25 cellular contexts compared by ENCODE assay signal in genomic region chr3:164267031-164267430, GRCh38.
"Had no signal": no experiment of that assay in that cellular context is flagged by ENCODE, and none has a peak within 500 bp of the region (broad histone marks: within the 10 kb centered on the region; RNA-seq: fewer than 3 reads in every experiment).

No MANE protein-coding gene starts in this region.

- H3K9me3 ChIP-seq: lower lobe of right lung, pancreas, prostate gland, thoracic aorta, tibial artery, upper lobe of right lung had no signal

- DNase-seq: islet precursor cell; left cardiac atrium; left lung; lower lobe of right lung; mammary epithelial cell; mesenchymal stem cell; naive thymus-derived CD8-positive, alpha-beta T cell; nucleus accumbens; pancreas; posterior cingulate gyrus; retina; right cardiac atrium; sigmoid colon; small intestine; spleen; stimulated activated CD4-positive, alpha-beta T cell treated with anti-CD3 and anti-CD28 coated beads, Interleukin-4, amount 100 ng/mL, for 24 hours; stimulated activated naive CD4-positive, alpha-beta T cell; tibial artery; trophoblast cell; upper lobe of right lung had no signal

- H3K27me3 ChIP-seq: left lung, pancreas, sigmoid colon, spleen, suprapubic skin, tibial artery, upper lobe of right lung had no signal

- H3K36me3 ChIP-seq: left lung, lower lobe of right lung, pancreas, prostate gland, sigmoid colon, spleen, suprapubic skin, thoracic aorta, tibial artery, upper lobe of right lung had no signal

- FAIRE-seq: pancreas, urothelium cell line had no signal

- H3K27ac ChIP-seq: left lung, lower lobe of right lung, pancreas, prostate gland, sigmoid colon, spleen, suprapubic skin, thoracic aorta, tibial artery, upper lobe of right lung had no signal

- H3K4me1 ChIP-seq: left lung, lower lobe of right lung, pancreas, prostate gland, sigmoid colon, spleen, suprapubic skin, tibial artery, upper lobe of right lung had no signal

- H3K4me3 ChIP-seq: left lung, lower lobe of right lung, pancreas, prostate gland, sigmoid colon, spleen, suprapubic skin, thoracic aorta, tibial artery, upper lobe of right lung had no signal

- ATAC-seq: left cardiac atrium; left lung; lower lobe of right lung; naive thymus-derived CD8-positive, alpha-beta T cell; pancreas; right cardiac atrium; stimulated activated effector memory CD8-positive, alpha-beta T cell treated with anti-CD3 and anti-CD28 coated beads, Interleukin-12 subunit alpha, Interleukin-12 subunit beta, amount 100 ng/mL, for 72 hours; upper lobe of right lung had no signal
